ENCODE assay signal across 8 cellular contexts in genomic region chr20:33719989-33720709, GRCh38. TPM values are rescaled to one million over a fixed set of nuclear protein-coding genes. Genes with fewer than 3 reads are reported as not detected.
DNase-seq lines count a peak whose midpoint lies in the region; ATAC-seq and TF ChIP-seq lines count a peak whose summit lies in the region.

Gene PXMP4 (minus strand): TSS chr20:33720310. CDS start chr20:33720207, 103 bp downstream.

- no peaks in the 10 kb centered on the region for H3K27me3 Mint-ChIP-seq in activated T-helper 2 cell treated with anti-CD3 and anti-CD28 coated beads, Interferon-gamma antibody, Interleukin-2, Interleukin-4, amounts not matched to agents 10 μg/mL and 5 μg/mL and 100 μg/mL, durations not matched to agents 14 hours and 24 hours and 36 hours (ENCODE audit: low read depth)
- no peaks in the 10 kb centered on the region for H3K27me3 Mint-ChIP-seq in naive thymus-derived CD8-positive, alpha-beta T cell

- no peak within 1 kb of the TSS for H3K27ac ChIP-seq in KMS-11
- peak within 1 kb of the TSS; percentile 76 for H3K27ac ChIP-seq in RWPE1

- CTCF ChIA-PET in RWPE1 (lab: Yijun Ruan, JAX), result interaction anchor here (0.6 to 0.8 kb wide), 4 partner anchors 33 to 258 kb away, joined by 3 to 6 read pairs (median 3); no protein-coding TSS in a partner anchor

- H3K36me3 Mint-ChIP-seq in activated T-helper 2 cell treated with anti-CD3 and anti-CD28 coated beads, Interferon-gamma antibody, Interleukin-2, Interleukin-4, amounts not matched to agents 10 μg/mL and 5 μg/mL and 100 μg/mL, durations not matched to agents 14 hours and 24 hours and 36 hours (ENCODE audit: low read depth), result peaks cover 4% of the 10 kb centered on the region
- H3K36me3 Mint-ChIP-seq in naive thymus-derived CD8-positive, alpha-beta T cell, result peaks cover 0 to 16% (median 0%) of the 10 kb centered on the region in 3 donors

- peak within 1 kb of the TSS; percentile 3; the same call in 1 of the 2 replicates for H3K9ac ChIP-seq in KMS-11

- H3K36me3 ChIP-seq in KMS-11 (ENCODE audit: insufficient read depth), result no peaks in the 10 kb centered on the region

- H3K4me2 ChIP-seq in KMS-11, result peak within 1 kb of the TSS; percentile 44; the same call in 1 of the 2 replicates

- intact Hi-C loops in activated T-helper 2 cell treated with anti-CD3 and anti-CD28 coated beads, Interferon-gamma antibody, Interleukin-2, Interleukin-4, amounts not matched to agents 10 μg/mL and 5 μg/mL and 100 μg/mL, durations not matched to agents 14 hours and 24 hours and 36 hours (cut with micrococcal nuclease), result loop anchor here (1.0 kb wide), 2 partner anchors 12 to 30 kb away; no protein-coding TSS in a partner anchor

- peak; percentile 95 for DNase-seq in DMS79 (lab: John Stamatoyannopoulos, UW)
- peak; percentile 100 for DNase-seq in RWPE1 (ENCODE audit: low spot score)
- DNase-seq in activated T-helper 2 cell treated with anti-CD3 and anti-CD28 coated beads, Interferon-gamma antibody, Interleukin-2, Interleukin-4, amounts not matched to agents 10 μg/mL and 5 μg/mL and 100 μg/mL, durations not matched to agents 14 hours and 24 hours and 36 hours (ENCODE audit: low spot score), result peak; percentile 91
- DNase-seq in fibroblast of peridontal ligament (ENCODE audit: extremely low read depth), result peak; percentile 100
- DNase-seq in naive thymus-derived CD8-positive, alpha-beta T cell, result peak; percentile 72 to 95 (median 90)
- DNase-seq in stimulated activated naive CD4-positive, alpha-beta T cell (lab: John Stamatoyannopoulos, UW), result peak; percentile 81 to 96 (median 92)

- H3K4me3 ChIP-seq in KMS-11 (IDR thresholded peaks at IDR 0.05; ENCODE audit: insufficient read depth, low read depth, low read length), result no peak within 1 kb of the TSS

- H3K4me1 Mint-ChIP-seq in activated T-helper 2 cell treated with anti-CD3 and anti-CD28 coated beads, Interferon-gamma antibody, Interleukin-2, Interleukin-4, amounts not matched to agents 10 μg/mL and 5 μg/mL and 100 μg/mL, durations not matched to agents 14 hours and 24 hours and 36 hours (ENCODE audit: low read depth), result peaks cover 14% of the 10 kb centered on the region
- peaks cover 16 to 40% (median 28%) of the 10 kb centered on the region in 4 donors for H3K4me1 Mint-ChIP-seq in naive thymus-derived CD8-positive, alpha-beta T cell

- ATAC-seq in GM21786 (IDR thresholded peaks at IDR 0.05; ENCODE audit: unreplicated experiment), result peak; percentile 93
- ATAC-seq in naive thymus-derived CD8-positive, alpha-beta T cell, result peak; percentile 96 to 97

- H3K27ac Mint-ChIP-seq in activated T-helper 2 cell treated with anti-CD3 and anti-CD28 coated beads, Interferon-gamma antibody, Interleukin-2, Interleukin-4, amounts not matched to agents 10 μg/mL and 5 μg/mL and 100 μg/mL, durations not matched to agents 14 hours and 24 hours and 36 hours, result peak within 1 kb of the TSS; percentile 92
- peak within 1 kb of the TSS; percentile 76 to 98 (median 93) for H3K27ac Mint-ChIP-seq in naive thymus-derived CD8-positive, alpha-beta T cell

- H2AFZ ChIP-seq in KMS-11 (ENCODE audit: low read depth), result peak within 1 kb of the TSS; percentile 37; the same call in 1 of the 2 replicates

- peaks cover 22% of the 10 kb centered on the region for H3K4me1 ChIP-seq in KMS-11 (ENCODE audit: low read depth, poor library complexity, severe bottlenecking)

- H3K9me3 Mint-ChIP-seq in activated T-helper 2 cell treated with anti-CD3 and anti-CD28 coated beads, Interferon-gamma antibody, Interleukin-2, Interleukin-4, amounts not matched to agents 10 μg/mL and 5 μg/mL and 100 μg/mL, durations not matched to agents 14 hours and 24 hours and 36 hours, result peaks cover 3% of the 10 kb centered on the region
- H3K9me3 Mint-ChIP-seq in naive thymus-derived CD8-positive, alpha-beta T cell, result peaks cover 0 to 9% (median 0%) of the 10 kb centered on the region in 9 donors

- no peaks in the 10 kb centered on the region; the same call in 1 of the 2 replicates for H3K79me2 ChIP-seq in KMS-11 (ENCODE audit: insufficient read depth, low read depth)

- no peaks in the 10 kb centered on the region for H4K20me1 ChIP-seq in KMS-11 (ENCODE audit: insufficient read depth)

- H3K4me3 Mint-ChIP-seq in activated T-helper 2 cell treated with anti-CD3 and anti-CD28 coated beads, Interferon-gamma antibody, Interleukin-2, Interleukin-4, amounts not matched to agents 10 μg/mL and 5 μg/mL and 100 μg/mL, durations not matched to agents 14 hours and 24 hours and 36 hours (ENCODE audit: low read depth), result peak within 1 kb of the TSS; percentile 82
- peak within 1 kb of the TSS; percentile 70 to 97 (median 88) for H3K4me3 Mint-ChIP-seq in naive thymus-derived CD8-positive, alpha-beta T cell

- no peak for TF ChIP-seq CTCF in KMS-11 (conservative IDR thresholded peaks at IDR 0.05; ENCODE audit: low read depth, low read length)
- no peak for TF ChIP-seq CTCF in RWPE1 (conservative IDR thresholded peaks at IDR 0.05; ENCODE audit: low read depth)

- POLR2A ChIA-PET in RWPE1 (lab: Yijun Ruan, JAX; ENCODE audit: low non-redundant PET), result interaction anchor here (1.0 to 1.2 kb wide), 2 partner anchors 12 to 45 kb away, joined by 3 read pairs; no protein-coding TSS in a partner anchor
- POLR2A ChIA-PET in naive thymus-derived CD8-positive, alpha-beta T cell (lab: Charles Lee), result interaction anchor here (0.6 to 2.6 kb wide), 20 partner anchors 8 to 1156 kb away, joined by 3 to 50 read pairs (median 5); partner anchors contain the start of genes ACSS2, ACTL10, CBFA2T2 and E2F1

- H3K27me3 ChIP-seq in KMS-11 (ENCODE audit: insufficient read depth, low read depth), result no peaks in the 10 kb centered on the region

RNA-seq across cellular contexts. Expression of gene PXMP4, which starts in this region (rescaled TPM):
- total RNA-seq in activated T-helper 2 cell treated with anti-CD3 and anti-CD28 coated beads, Interferon-gamma antibody, Interleukin-2, Interleukin-4, amounts not matched to agents 10 μg/mL and 5 μg/mL and 100 μg/mL, durations not matched to agents 14 hours and 24 hours and 36 hours, result 7.4 TPM in 2 replicates
- 10 to 100 TPM; 10.7 to 12.1 TPM for total RNA-seq in naive thymus-derived CD8-positive, alpha-beta T cell
- polyA plus RNA-seq in naive thymus-derived CD8-positive, alpha-beta T cell, result 10 to 100 TPM in 2 of 3 donors, 1 to 10 TPM in 1; 8.9 to 16.1 (median 16.0) TPM
